In the genomic region with DNA sequence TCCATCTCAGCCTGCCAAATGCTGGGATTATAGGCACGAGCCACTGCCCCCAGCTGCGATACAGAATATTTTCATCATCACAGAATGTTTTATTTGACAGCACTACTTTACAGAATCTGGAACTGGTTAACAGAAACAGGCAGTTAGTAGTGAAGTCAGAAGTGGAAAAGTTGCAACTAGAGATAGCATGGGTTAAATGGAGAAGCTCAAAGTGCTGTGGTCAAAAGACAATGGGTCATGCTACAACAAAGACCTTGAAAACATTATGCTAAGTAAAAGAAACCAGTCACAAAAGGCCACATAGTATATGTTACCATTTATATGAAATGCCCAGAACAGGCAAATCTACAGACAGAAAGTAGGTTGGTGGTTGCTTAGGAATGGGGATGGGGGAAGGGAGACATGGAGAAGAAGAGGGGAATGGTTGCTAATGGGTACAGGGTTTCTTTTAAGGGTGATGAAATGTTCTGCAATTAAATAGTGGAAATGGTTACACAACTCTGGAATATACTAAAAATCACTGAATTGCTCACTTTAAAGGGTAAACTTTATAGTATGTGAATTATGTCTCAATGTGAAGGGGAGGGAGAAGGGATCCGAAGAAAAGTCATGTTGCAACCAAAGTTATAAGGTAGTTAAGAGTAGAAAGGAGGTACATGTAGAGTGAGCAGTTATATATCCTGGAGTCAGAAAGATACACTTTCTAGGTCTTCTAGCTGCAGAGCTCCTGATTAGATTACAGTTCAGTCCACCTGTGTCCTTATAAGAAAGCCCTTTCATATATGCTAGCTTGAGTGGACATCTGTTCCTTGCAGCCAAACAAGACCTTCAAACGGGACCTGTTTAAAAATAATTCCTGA, we compare ENCODE assay signal across 1 cellular context.
TF ChIP-seq lines count a peak whose summit lies in the region.

No MANE protein-coding gene starts in this region.

TF ChIP-seq in HCT116, 20 proteins besides CTCF, POLR2A, EP300 and RAD21 (continued from another document):
- TF ChIP-seq, protein P1, sequence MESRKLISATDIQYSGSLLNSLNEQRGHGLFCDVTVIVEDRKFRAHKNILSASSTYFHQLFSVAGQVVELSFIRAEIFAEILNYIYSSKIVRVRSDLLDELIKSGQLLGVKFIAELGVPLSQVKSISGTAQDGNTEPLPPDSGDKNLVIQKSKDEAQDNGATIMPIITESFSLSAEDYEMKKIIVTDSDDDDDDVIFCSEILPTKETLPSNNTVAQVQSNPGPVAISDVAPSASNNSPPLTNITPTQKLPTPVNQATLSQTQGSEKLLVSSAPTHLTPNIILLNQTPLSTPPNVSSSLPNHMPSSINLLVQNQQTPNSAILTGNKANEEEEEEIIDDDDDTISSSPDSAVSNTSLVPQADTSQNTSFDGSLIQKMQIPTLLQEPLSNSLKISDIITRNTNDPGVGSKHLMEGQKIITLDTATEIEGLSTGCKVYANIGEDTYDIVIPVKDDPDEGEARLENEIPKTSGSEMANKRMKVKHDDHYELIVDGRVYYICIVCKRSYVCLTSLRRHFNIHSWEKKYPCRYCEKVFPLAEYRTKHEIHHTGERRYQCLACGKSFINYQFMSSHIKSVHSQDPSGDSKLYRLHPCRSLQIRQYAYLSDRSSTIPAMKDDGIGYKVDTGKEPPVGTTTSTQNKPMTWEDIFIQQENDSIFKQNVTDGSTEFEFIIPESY (IDR thresholded peaks at IDR 0.05; ENCODE audit: extremely low read depth, insufficient replicate concordance, low read length), result no peak
